2 cellular contexts compared by ENCODE assay signal in the genomic region with DNA sequence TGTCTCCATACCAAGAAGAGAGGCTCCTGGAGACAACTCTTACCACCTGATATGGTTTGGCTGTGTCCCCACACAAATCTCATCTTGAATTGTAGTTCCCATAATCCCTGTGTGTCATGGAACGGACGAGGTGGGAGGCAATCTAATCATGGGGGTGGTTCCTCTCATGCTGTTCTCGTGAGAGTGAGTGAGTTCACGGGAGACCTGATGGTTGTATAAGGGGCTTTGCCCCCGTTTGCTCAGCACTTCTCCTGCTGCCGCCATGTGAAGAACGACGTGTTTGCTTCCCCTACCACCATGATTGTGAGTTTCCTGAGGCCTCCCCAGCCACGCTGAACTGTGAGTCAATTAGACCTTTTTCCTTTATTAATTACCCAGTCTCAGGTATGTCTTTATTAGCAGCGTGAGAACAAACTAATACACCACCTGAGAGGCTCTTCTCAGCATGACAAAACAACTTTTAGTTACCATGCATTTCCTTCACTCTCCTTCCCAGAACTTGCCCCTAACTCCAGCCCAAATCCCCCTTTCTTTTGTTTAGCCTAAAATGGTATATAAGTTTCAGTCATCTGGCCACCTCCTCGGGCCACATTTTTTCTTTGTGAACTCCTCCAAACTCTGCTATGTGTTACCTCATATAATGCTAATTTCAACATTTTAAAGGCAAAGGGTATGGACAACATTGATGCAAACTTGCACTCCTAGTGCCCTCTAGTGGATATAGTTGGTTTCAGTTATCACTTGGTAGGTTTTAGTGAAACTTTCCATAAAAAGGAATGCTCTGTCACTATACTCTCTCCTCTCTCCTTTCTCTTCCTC.
TF ChIP-seq lines count a peak whose summit lies in the region.

No MANE protein-coding gene starts in this region.

TF ChIP-seq in IMR-90, 13 proteins besides CTCF, POLR2A, EP300 and RAD21:
- no peak for TF ChIP-seq NFE2L2 (IDR thresholded peaks at IDR 0.05; ENCODE audit: low read depth, low read length)
- TF ChIP-seq SMC3 (IDR thresholded peaks at IDR 0.05; ENCODE audit: low read depth, low read length), result peak; percentile 53
- 0 out of 2 replicates have a peak, but pooled peaks have one; percentile 20 for TF ChIP-seq CEBPB (IDR thresholded peaks at IDR 0.05; ENCODE audit: low read depth, low read length)

TF ChIP-seq in H1, 55 proteins besides CTCF, POLR2A, EP300 and RAD21:
- TF ChIP-seq TAF1 (IDR thresholded peaks at IDR 0.05; ENCODE audit: low read depth, low read length), result no peak
- no peak for TF ChIP-seq CBX5 (IDR thresholded peaks at IDR 0.05; ENCODE audit: low read depth, low read length)
- no peak for TF ChIP-seq NANOG (IDR thresholded peaks at IDR 0.05; ENCODE audit: insufficient read depth, low read depth, low read length, poor library complexity, severe bottlenecking)
- TF ChIP-seq YY1 (IDR thresholded peaks at IDR 0.05; ENCODE audit: low read depth, low read length), result no peak
- no peak for TF ChIP-seq SP2 (IDR thresholded peaks at IDR 0.05; ENCODE audit: low read length)
- TF ChIP-seq CREB1 (IDR thresholded peaks at IDR 0.05), result no peak
- TF ChIP-seq KDM5A (IDR thresholded peaks at IDR 0.05; ENCODE audit: low read length), result no peak
- TF ChIP-seq HDAC6 (IDR thresholded peaks at IDR 0.05; ENCODE audit: low read depth, low read length), result no peak
- peak; percentile 49; the same call in 1 of the 2 replicates for TF ChIP-seq POLR2AphosphoS5 (IDR thresholded peaks at IDR 0.05; ENCODE audit: low read depth, low read length)
- TF ChIP-seq CEBPB (IDR thresholded peaks at IDR 0.05; ENCODE audit: low read depth, low read length), result no peak
- TF ChIP-seq, protein P1, sequence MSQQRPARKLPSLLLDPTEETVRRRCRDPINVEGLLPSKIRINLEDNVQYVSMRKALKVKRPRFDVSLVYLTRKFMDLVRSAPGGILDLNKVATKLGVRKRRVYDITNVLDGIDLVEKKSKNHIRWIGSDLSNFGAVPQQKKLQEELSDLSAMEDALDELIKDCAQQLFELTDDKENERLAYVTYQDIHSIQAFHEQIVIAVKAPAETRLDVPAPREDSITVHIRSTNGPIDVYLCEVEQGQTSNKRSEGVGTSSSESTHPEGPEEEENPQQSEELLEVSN (IDR thresholded peaks at IDR 0.05), result no peak
- TF ChIP-seq KDM1A (IDR thresholded peaks at IDR 0.05; ENCODE audit: borderline replicate concordance, low read length), result no peak
- TF ChIP-seq GABPA (IDR thresholded peaks at IDR 0.05; ENCODE audit: borderline replicate concordance, insufficient read depth, low read length), result no peak
- no peak for TF ChIP-seq BCL11A (IDR thresholded peaks at IDR 0.05; ENCODE audit: low read depth in 2 of 2, low read length in 2 of 2)
- peak; percentile 69 for TF ChIP-seq CHD2 (IDR thresholded peaks at IDR 0.05; ENCODE audit: low read length)
- no peak for TF ChIP-seq TEAD4 (IDR thresholded peaks at IDR 0.05; ENCODE audit: low read depth, low read length)
- TF ChIP-seq BACH1 (IDR thresholded peaks at IDR 0.05; ENCODE audit: low read length), result no peak
- TF ChIP-seq RBBP5 (IDR thresholded peaks at IDR 0.05; ENCODE audit: borderline replicate concordance, low read depth, low read length), result no peak
- TF ChIP-seq NRF1 (IDR thresholded peaks at IDR 0.05; ENCODE audit: low read depth, low read length), result no peak
- TF ChIP-seq TBP (IDR thresholded peaks at IDR 0.05; ENCODE audit: low read depth, low read length), result no peak
- TF ChIP-seq SIN3A (conservative IDR thresholded peaks at IDR 0.05 in 1 of 2, IDR thresholded peaks at IDR 0.05 in 1 of 2; ENCODE audit: low read depth in 1 of 2, low read length in 2 of 2), result no peak
- TF ChIP-seq ASH2L (IDR thresholded peaks at IDR 0.05; ENCODE audit: low read length), result no peak
- no peak for TF ChIP-seq POU5F1 (IDR thresholded peaks at IDR 0.05; ENCODE audit: low read depth, low read length)
- TF ChIP-seq RXRA (IDR thresholded peaks at IDR 0.05; ENCODE audit: insufficient read depth, low read depth, low read length), result no peak
- TF ChIP-seq SP1 (IDR thresholded peaks at IDR 0.05; ENCODE audit: low read depth, low read length), result 0 out of 2 replicates have a peak, but pooled peaks have one; percentile 20
- no peak for TF ChIP-seq RFX5 (IDR thresholded peaks at IDR 0.05; ENCODE audit: borderline replicate concordance, low read depth, low read length)
- TF ChIP-seq SUZ12 (IDR thresholded peaks at IDR 0.05; ENCODE audit: low read length), result no peak
- TF ChIP-seq, protein P2, sequence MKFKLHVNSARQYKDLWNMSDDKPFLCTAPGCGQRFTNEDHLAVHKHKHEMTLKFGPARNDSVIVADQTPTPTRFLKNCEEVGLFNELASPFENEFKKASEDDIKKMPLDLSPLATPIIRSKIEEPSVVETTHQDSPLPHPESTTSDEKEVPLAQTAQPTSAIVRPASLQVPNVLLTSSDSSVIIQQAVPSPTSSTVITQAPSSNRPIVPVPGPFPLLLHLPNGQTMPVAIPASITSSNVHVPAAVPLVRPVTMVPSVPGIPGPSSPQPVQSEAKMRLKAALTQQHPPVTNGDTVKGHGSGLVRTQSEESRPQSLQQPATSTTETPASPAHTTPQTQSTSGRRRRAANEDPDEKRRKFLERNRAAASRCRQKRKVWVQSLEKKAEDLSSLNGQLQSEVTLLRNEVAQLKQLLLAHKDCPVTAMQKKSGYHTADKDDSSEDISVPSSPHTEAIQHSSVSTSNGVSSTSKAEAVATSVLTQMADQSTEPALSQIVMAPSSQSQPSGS (IDR thresholded peaks at IDR 0.05; ENCODE audit: low read length), result peak; percentile 22; the same call in 1 of the 2 replicates
